ENCODE assay signal across 1 cellular context in genomic region chr7:7159063-7159645, GRCh38.
TF ChIP-seq lines count a peak whose summit lies in the region.

No MANE protein-coding gene starts in this region.

TF ChIP-seq in IMR-90, 13 proteins besides CTCF, POLR2A, EP300 and RAD21:
- TF ChIP-seq MAZ (IDR thresholded peaks at IDR 0.05; ENCODE audit: borderline replicate concordance, low read depth, low read length) (no peak), CHD1 (IDR thresholded peaks at IDR 0.05; ENCODE audit: low read depth, low read length) (no peak), RCOR1 (IDR thresholded peaks at IDR 0.05; ENCODE audit: insufficient replicate concordance, low read length) (no peak), MXI1 (IDR thresholded peaks at IDR 0.05; ENCODE audit: borderline replicate concordance, low read depth, low read length) (no peak), RFX5 (IDR thresholded peaks at IDR 0.05; ENCODE audit: low read depth, low read length) (no peak)
TF ChIP-seq in IMR-90: peak in this region for 0.
